ENCODE assay signal across 1 cellular context in the genomic region with DNA sequence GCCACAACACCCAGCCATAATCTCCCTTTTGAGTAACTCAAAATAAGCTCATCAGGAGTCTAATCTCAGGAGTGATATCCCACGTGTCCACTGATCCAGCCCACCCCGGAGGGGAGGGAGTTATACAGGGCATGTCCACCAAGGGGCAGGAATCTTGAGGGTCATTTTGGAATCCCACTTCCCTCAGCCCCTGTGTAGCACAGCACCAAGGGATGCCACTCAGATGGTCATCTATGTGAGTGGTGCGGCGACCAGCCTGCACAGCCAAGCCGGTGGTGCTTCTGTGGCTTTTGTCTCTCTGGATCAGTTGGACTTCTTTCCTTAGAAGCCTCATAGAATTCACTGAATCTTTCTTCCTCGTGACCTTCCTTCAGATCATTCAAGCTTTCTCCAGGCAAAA.
TF ChIP-seq lines count a peak whose summit lies in the region.

No MANE protein-coding gene starts in this region.

TF ChIP-seq in K562, 482 proteins besides CTCF, POLR2A, EP300 and RAD21:
- TF ChIP-seq, protein P1, sequence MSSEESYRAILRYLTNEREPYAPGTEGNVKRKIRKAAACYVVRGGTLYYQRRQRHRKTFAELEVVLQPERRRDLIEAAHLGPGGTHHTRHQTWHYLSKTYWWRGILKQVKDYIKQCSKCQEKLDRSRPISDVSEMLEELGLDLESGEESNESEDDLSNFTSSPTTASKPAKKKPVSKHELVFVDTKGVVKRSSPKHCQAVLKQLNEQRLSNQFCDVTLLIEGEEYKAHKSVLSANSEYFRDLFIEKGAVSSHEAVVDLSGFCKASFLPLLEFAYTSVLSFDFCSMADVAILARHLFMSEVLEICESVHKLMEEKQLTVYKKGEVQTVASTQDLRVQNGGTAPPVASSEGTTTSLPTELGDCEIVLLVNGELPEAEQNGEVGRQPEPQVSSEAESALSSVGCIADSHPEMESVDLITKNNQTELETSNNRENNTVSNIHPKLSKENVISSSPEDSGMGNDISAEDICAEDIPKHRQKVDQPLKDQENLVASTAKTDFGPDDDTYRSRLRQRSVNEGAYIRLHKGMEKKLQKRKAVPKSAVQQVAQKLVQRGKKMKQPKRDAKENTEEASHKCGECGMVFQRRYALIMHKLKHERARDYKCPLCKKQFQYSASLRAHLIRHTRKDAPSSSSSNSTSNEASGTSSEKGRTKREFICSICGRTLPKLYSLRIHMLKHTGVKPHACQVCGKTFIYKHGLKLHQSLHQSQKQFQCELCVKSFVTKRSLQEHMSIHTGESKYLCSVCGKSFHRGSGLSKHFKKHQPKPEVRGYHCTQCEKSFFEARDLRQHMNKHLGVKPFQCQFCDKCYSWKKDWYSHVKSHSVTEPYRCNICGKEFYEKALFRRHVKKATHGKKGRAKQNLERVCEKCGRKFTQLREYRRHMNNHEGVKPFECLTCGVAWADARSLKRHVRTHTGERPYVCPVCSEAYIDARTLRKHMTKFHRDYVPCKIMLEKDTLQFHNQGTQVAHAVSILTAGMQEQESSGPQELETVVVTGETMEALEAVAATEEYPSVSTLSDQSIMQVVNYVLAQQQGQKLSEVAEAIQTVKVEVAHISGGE (CRISPR knock-in tag; IDR thresholded peaks at IDR 0.05): peak in 1 of 3 experiments; percentile 85; a peak in 2 of 6 replicates
- no peak for TF ChIP-seq KAT8 (IDR thresholded peaks at IDR 0.05; ENCODE audit: low read depth)
